In genomic region chr10:16259726-16260125, GRCh38 we compare ENCODE assay signal across 30 cellular contexts.
"Had no signal": no experiment of that assay in that cellular context is flagged by ENCODE, and none has a peak within 500 bp of the region (broad histone marks: within the 10 kb centered on the region; RNA-seq: fewer than 3 reads in every experiment).

No MANE protein-coding gene starts in this region.

- H3K27ac ChIP-seq: adrenal gland, body of pancreas, esophagus squamous epithelium, gastroesophageal sphincter, heart right ventricle had no signal

- H3K36me3 ChIP-seq: adrenal gland, esophagus squamous epithelium, gastroesophageal sphincter, heart right ventricle had no signal

- H3K36me3 Mint-ChIP-seq: activated CD4-positive, alpha-beta memory T cell treated with anti-CD3 and anti-CD28 coated beads for 36 hours; activated CD8-positive, alpha-beta memory T cell treated with anti-CD3 and anti-CD28 coated beads, Interleukin-2, amount 10 ng/mL, durations not matched to agents 7 days and 5 days; activated naive CD4-positive, alpha-beta T cell treated with anti-CD3 and anti-CD28 coated beads, Interleukin-2, amount 50 U/mL, for 24 hours; activated naive CD8-positive, alpha-beta T cell treated with anti-CD3 and anti-CD28 coated beads for 36 hours had no signal

- H3K4me3 Mint-ChIP-seq: activated CD4-positive, alpha-beta memory T cell treated with anti-CD3 and anti-CD28 coated beads for 36 hours; activated CD8-positive, alpha-beta memory T cell treated with anti-CD3 and anti-CD28 coated beads, Interleukin-2, amount 10 ng/mL, durations not matched to agents 7 days and 5 days; activated CD8-positive, alpha-beta T cell treated with anti-CD3 and anti-CD28 coated beads, Interleukin-2, amount 10 ng/mL, durations not matched to agents 7 days and 5 days; activated naive CD4-positive, alpha-beta T cell treated with anti-CD3 and anti-CD28 coated beads for 36 hours; activated naive CD4-positive, alpha-beta T cell treated with anti-CD3 and anti-CD28 coated beads, Interleukin-2, amount 50 U/mL, for 24 hours; activated naive CD8-positive, alpha-beta T cell treated with anti-CD3 and anti-CD28 coated beads for 36 hours; activated naive CD8-positive, alpha-beta T cell treated with anti-CD3 and anti-CD28 coated beads, Interleukin-2, amount 50 U/mL, for 24 hours; activated T-helper 1 cell treated with anti-CD3 and anti-CD28 coated beads, Interleukin-12 subunit alpha, Interleukin-12 subunit beta, Interleukin-2, Interleukin-4 antibody, amounts not matched to agents 30 ng/mL and 10 ng/mL and 1 ng/mL, durations not matched to agents 14 hours and 24 hours and 36 hours; effector memory CD8-positive, alpha-beta T cell; T-helper 17 cell; T-helper 2 cell treated with Interferon-gamma antibody and Interleukin-4, amounts not matched to agents 5 μg/mL and 100 μg/mL, for 36 hours; WTC11 had no signal

- H3K4me1 Mint-ChIP-seq: activated CD8-positive, alpha-beta memory T cell treated with anti-CD3 and anti-CD28 coated beads, Interleukin-2, amount 10 ng/mL, durations not matched to agents 7 days and 5 days; activated naive CD4-positive, alpha-beta T cell treated with anti-CD3 and anti-CD28 coated beads, Interleukin-2, amount 50 U/mL, for 24 hours; activated naive CD8-positive, alpha-beta T cell treated with anti-CD3 and anti-CD28 coated beads for 36 hours; activated naive CD8-positive, alpha-beta T cell treated with anti-CD3 and anti-CD28 coated beads, Interleukin-2, amount 50 U/mL, for 24 hours; T-helper 17 cell; WTC11 had no signal

- H3K27me3 ChIP-seq: adrenal gland, body of pancreas, esophagus squamous epithelium, gastroesophageal sphincter had no signal

- ATAC-seq: activated CD8-positive, alpha-beta memory T cell treated with anti-CD3 and anti-CD28 coated beads, Interleukin-2, amount 10 ng/mL, durations not matched to agents 7 days and 5 days; activated CD8-positive, alpha-beta T cell treated with anti-CD3 and anti-CD28 coated beads, Interleukin-2, amount 10 ng/mL, durations not matched to agents 7 days and 5 days; activated naive CD8-positive, alpha-beta T cell treated with anti-CD3 and anti-CD28 coated beads, Interleukin-2, amount 50 U/mL, for 24 hours; body of pancreas; effector memory CD8-positive, alpha-beta T cell; gastroesophageal sphincter; heart right ventricle; T-helper 17 cell; WTC11 had no signal

- DNase-seq: activated CD4-positive, alpha-beta memory T cell treated with anti-CD3 and anti-CD28 coated beads for 36 hours; activated CD4-positive, alpha-beta T cell treated with anti-CD3 and anti-CD28 coated beads for 1 hour; activated CD4-positive, alpha-beta T cell treated with anti-CD3 and anti-CD28 coated beads for 4 hours; activated CD8-positive, alpha-beta memory T cell treated with anti-CD3 and anti-CD28 coated beads, Interleukin-2, amount 10 ng/mL, durations not matched to agents 7 days and 5 days; activated CD8-positive, alpha-beta memory T cell treated with anti-CD3 and anti-CD28 coated beads, Interleukin-2, amount 50 U/mL, for 4 hours; activated CD8-positive, alpha-beta T cell treated with anti-CD3 and anti-CD28 coated beads, Interleukin-2, amount 10 ng/mL, durations not matched to agents 7 days and 5 days; activated effector memory CD4-positive, alpha-beta T cell treated with anti-CD3 and anti-CD28 coated beads, Interleukin-2, amount 50 U/mL, for 16 hours; activated naive CD4-positive, alpha-beta T cell treated with anti-CD3 and anti-CD28 coated beads for 36 hours; activated naive CD8-positive, alpha-beta T cell treated with anti-CD3 and anti-CD28 coated beads for 36 hours; activated naive CD8-positive, alpha-beta T cell treated with anti-CD3 and anti-CD28 coated beads, Interleukin-2, amount 50 U/mL, for 24 hours; activated T-cell treated with anti-CD3 and anti-CD28 coated beads, Interleukin-2, amount 50 U/mL, for 1 hour; activated T-cell treated with anti-CD3 and anti-CD28 coated beads, Interleukin-2, amount 50 U/mL, for 48 hours; adrenal gland; aorta; body of pancreas; cortex of kidney; dermis blood vessel endothelial cell; effector CD4-positive, alpha-beta T cell; effector memory CD8-positive, alpha-beta T cell; esophagus squamous epithelium; foreskin melanocyte; heart right ventricle; T-helper 1 cell; T-helper 17 cell had no signal

- H3K4me3 ChIP-seq: adrenal gland, body of pancreas, esophagus squamous epithelium, gastroesophageal sphincter, heart right ventricle had no signal

- H3K27me3 Mint-ChIP-seq: activated CD4-positive, alpha-beta memory T cell treated with anti-CD3 and anti-CD28 coated beads for 36 hours; activated CD8-positive, alpha-beta memory T cell treated with anti-CD3 and anti-CD28 coated beads, Interleukin-2, amount 10 ng/mL, durations not matched to agents 7 days and 5 days; activated naive CD8-positive, alpha-beta T cell treated with anti-CD3 and anti-CD28 coated beads, Interleukin-2, amount 50 U/mL, for 24 hours; T-helper 17 cell had no signal

- H3K9me3 ChIP-seq: adrenal gland, body of pancreas, esophagus squamous epithelium, gastroesophageal sphincter had no signal

- H3K27ac Mint-ChIP-seq: activated CD4-positive, alpha-beta memory T cell treated with anti-CD3 and anti-CD28 coated beads for 36 hours; activated CD8-positive, alpha-beta memory T cell treated with anti-CD3 and anti-CD28 coated beads, Interleukin-2, amount 10 ng/mL, durations not matched to agents 7 days and 5 days; activated CD8-positive, alpha-beta T cell treated with anti-CD3 and anti-CD28 coated beads, Interleukin-2, amount 10 ng/mL, durations not matched to agents 7 days and 5 days; activated naive CD4-positive, alpha-beta T cell treated with anti-CD3 and anti-CD28 coated beads for 36 hours; activated naive CD4-positive, alpha-beta T cell treated with anti-CD3 and anti-CD28 coated beads, Interleukin-2, amount 50 U/mL, for 24 hours; activated naive CD8-positive, alpha-beta T cell treated with anti-CD3 and anti-CD28 coated beads for 36 hours; activated naive CD8-positive, alpha-beta T cell treated with anti-CD3 and anti-CD28 coated beads, Interleukin-2, amount 50 U/mL, for 24 hours; activated T-helper 1 cell treated with anti-CD3 and anti-CD28 coated beads, Interleukin-12 subunit alpha, Interleukin-12 subunit beta, Interleukin-2, Interleukin-4 antibody, amounts not matched to agents 30 ng/mL and 10 ng/mL and 1 ng/mL, durations not matched to agents 14 hours and 24 hours and 36 hours; activated T-helper 2 cell treated with anti-CD3 and anti-CD28 coated beads, Interferon-gamma antibody, Interleukin-2, Interleukin-4, amounts not matched to agents 10 μg/mL and 5 μg/mL and 100 μg/mL, durations not matched to agents 14 hours and 24 hours and 36 hours; effector memory CD8-positive, alpha-beta T cell; T-helper 17 cell; T-helper 2 cell treated with Interferon-gamma antibody and Interleukin-4, amounts not matched to agents 5 μg/mL and 100 μg/mL, for 36 hours; WTC11 had no signal
